ENCODE assay signal across 8 cellular contexts in the genomic region with DNA sequence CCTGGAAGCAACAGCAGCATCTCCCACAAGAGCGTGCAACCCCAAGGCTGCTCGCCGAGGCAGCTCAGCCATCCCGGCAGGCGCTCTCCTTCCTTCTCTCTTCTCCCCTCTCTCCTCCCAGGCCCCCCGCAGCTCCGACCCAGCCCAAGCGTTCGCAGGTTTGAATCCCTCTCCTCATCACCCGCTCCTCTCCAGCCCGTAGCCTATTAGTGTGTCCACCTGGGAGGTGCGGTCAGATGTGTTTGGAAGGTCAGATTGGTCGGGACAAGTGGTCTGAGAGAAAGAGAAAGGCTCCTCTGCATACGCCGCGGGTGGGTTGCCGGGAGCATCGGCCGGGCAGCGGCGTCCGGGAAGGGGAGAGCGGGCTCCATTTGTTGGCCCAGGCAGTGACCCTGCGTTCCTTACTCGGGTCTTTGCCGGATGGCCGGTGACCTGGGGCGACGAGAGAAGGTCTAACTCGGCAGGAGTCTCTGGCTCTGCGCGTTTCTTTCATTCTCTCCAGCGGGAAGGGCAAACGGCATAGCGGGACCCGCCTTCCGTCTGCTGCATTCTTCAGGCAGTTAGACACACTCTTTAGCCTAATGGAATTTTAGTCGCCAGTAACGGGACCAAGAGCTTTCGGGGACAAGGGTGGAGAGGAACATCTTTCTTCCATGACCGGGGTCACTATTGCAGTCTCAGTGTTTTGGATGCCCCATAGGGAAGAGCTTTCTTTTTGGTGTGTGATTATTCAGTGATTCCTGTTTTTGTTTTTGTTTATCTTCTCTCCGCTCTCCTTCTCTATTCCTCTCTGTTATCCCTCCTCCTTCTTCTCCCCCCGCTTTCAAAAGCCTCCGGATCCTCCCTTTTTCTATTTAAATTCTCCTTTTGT. TPM values are rescaled to one million over a fixed set of nuclear protein-coding genes. Genes with fewer than 3 reads are reported as not detected.
DNase-seq lines count a peak whose midpoint lies in the region; ATAC-seq and TF ChIP-seq lines count a peak whose summit lies in the region.

No MANE protein-coding gene starts in this region.

- H3K27ac ChIP-seq in CD4-positive, alpha-beta T cell (ENCODE audit: low read depth, low read length) = no peak overlapping the region
- H3K27ac ChIP-seq in skin epidermis = no peak overlapping the region

- TF ChIP-seq CTCF in CD4-positive, alpha-beta T cell (IDR thresholded peaks at IDR 0.05) = no peak

- peaks cover 37% of the 10 kb centered on the region for H3K4me1 Mint-ChIP-seq in CD4-positive, alpha-beta T cell (ENCODE audit: low read depth)
- peaks cover 29% of the 10 kb centered on the region for H3K4me1 Mint-ChIP-seq in central memory CD8-positive, alpha-beta T cell

- peaks cover 89% of the 10 kb centered on the region for H3K27me3 Mint-ChIP-seq in CD4-positive, alpha-beta T cell
- peaks cover 72% of the 10 kb centered on the region for H3K27me3 Mint-ChIP-seq in central memory CD8-positive, alpha-beta T cell

- POLR2A ChIA-PET in CD4-positive, alpha-beta T cell (lab: Charles Lee) = no interaction called here

- no peaks in the 10 kb centered on the region for H3K36me3 Mint-ChIP-seq in CD4-positive, alpha-beta T cell (ENCODE audit: low read depth)
- no peaks in the 10 kb centered on the region for H3K36me3 Mint-ChIP-seq in central memory CD8-positive, alpha-beta T cell (ENCODE audit: insufficient read depth)

- no peaks in the 10 kb centered on the region for H3K9me3 ChIP-seq in CD4-positive, alpha-beta T cell (ENCODE audit: control insufficient read depth, low read length)

- DNase-seq in CD4-positive, alpha-beta T cell = peak in 2 of 10 experiments; percentile 0 to 32
- peak; percentile 21 for DNase-seq in NCI-H82 treated with DMSO at 0.1 percent for 48 hours (lab: John Stamatoyannopoulos, UW; ENCODE audit: unreplicated experiment)
- no peak for DNase-seq in central memory CD8-positive, alpha-beta T cell (ENCODE audit: low spot score in 2 of 2)
- peak; percentile 24 for DNase-seq in iris pigment epithelial cell (ENCODE audit: low read depth)
- DNase-seq in NCI-H1048 (lab: John Stamatoyannopoulos, UW) = no peak
- no peak for DNase-seq in SHP77 treated with DMSO at 0.1 percent for 48 hours (lab: John Stamatoyannopoulos, UW)

- H3K27me3 ChIP-seq in CD4-positive, alpha-beta T cell (ENCODE audit: control insufficient read depth, insufficient read depth, low read length) = peaks cover 87% of the 10 kb centered on the region

- no peak for ATAC-seq in CD4-positive, alpha-beta T cell (ENCODE audit: poor library complexity)
- ATAC-seq in GM21423 (IDR thresholded peaks at IDR 0.05; ENCODE audit: unreplicated experiment) = peak; percentile 20
- peak; percentile 33 for ATAC-seq in central memory CD8-positive, alpha-beta T cell (replicated peaks; ENCODE audit: extremely low read depth, poor library complexity, severe bottlenecking)

- CTCF ChIA-PET in CD4-positive, alpha-beta T cell (lab: Charles Lee) = no interaction called here

- H3K4me3 Mint-ChIP-seq in CD4-positive, alpha-beta T cell = peak overlapping the region; percentile 62
- peak overlapping the region; percentile 81 for H3K4me3 Mint-ChIP-seq in central memory CD8-positive, alpha-beta T cell

- H3K9me3 Mint-ChIP-seq in CD4-positive, alpha-beta T cell = no peaks in the 10 kb centered on the region
- no peaks in the 10 kb centered on the region for H3K9me3 Mint-ChIP-seq in central memory CD8-positive, alpha-beta T cell

- H3K4me3 ChIP-seq in skin epidermis = peak overlapping the region; percentile 10 to 46 (median 19)

- H3K27ac Mint-ChIP-seq in CD4-positive, alpha-beta T cell = no peak overlapping the region
- H3K27ac Mint-ChIP-seq in central memory CD8-positive, alpha-beta T cell (ENCODE audit: low read depth) = no peak overlapping the region

- intact Hi-C loops in CD4-positive, alpha-beta T cell (cut with DNase I, micrococcal nuclease) = no loop called here

RNA-seq across cellular contexts. Expression of a gene that starts 1.1 kb away (rescaled TPM):
- total RNA-seq in CD4-positive, alpha-beta T cell = not detected

Comparison
In these comparisons a context has a peak if more than half of its experiments do, and no peak if none do; other contexts are left out.
1. DNase-seq: peak in NCI-H82 treated with DMSO at 0.1 percent for 48 hours (single experiment) and iris pigment epithelial cell (single experiment); none in central memory CD8-positive, alpha-beta T cell (0 of 2), NCI-H1048 (single experiment) and SHP77 treated with DMSO at 0.1 percent for 48 hours (single experiment).